In the genomic region with DNA sequence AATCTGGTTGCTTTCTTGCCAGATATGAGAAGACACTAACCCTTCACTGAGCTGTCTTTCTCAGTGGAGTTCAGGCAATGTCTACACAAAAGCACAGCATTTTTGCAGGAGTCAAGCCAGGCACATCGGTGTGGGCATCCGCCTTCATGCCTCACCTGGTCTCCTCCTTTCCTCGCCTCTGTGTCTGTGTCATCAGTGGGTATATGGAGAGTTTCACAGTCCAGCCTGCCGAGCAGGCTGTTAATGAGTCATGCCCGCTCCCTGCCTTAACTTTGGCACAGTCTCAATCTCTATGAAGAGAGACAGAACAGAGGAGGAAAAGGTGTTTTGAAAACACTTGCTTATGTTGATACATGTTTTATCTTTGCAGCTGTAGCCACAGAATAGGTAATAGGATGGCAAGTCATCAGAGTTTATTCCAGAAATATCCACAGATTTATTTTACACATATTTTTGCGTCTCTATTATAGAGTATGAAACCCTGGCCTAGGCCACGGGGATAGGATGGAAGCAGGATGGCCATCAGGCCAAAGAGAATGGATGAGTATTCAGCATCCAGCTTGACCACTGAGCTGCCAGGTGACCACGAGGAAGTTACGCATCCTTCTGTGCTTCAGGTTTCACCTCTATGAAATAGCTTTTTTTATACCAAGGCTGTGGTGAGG, we compare ENCODE assay signal across 9 cellular contexts. TPM values are rescaled to one million over a fixed set of nuclear protein-coding genes. Genes with fewer than 3 reads are reported as not detected.
DNase-seq lines count a peak whose midpoint lies in the region; ATAC-seq and TF ChIP-seq lines count a peak whose summit lies in the region.
"Had no signal": no experiment of that assay in that cellular context is flagged by ENCODE, and none has a peak within 500 bp of the region (broad histone marks: within the 10 kb centered on the region; RNA-seq: fewer than 3 reads in every experiment).

No MANE protein-coding gene starts in this region.

- TF ChIP-seq CTCF in Panc1 (IDR thresholded peaks at IDR 0.05), result no peak

- no peak overlapping the region for H3K9ac ChIP-seq in rectal smooth muscle tissue (ENCODE audit: low read length)

- H3K4me3 ChIP-seq in Panc1 (ENCODE audit: low read depth in 2 of 2, low read length in 2 of 2), result no peak overlapping the region
- no peak overlapping the region for H3K4me3 ChIP-seq in rectal smooth muscle tissue (ENCODE audit: low read length)

- DNase-seq in ELR (ENCODE audit: low read depth), result peak; percentile 77
- DNase-seq in Panc1 (ENCODE audit: low read depth, low spot score), result peak; percentile 30
- no peak for DNase-seq in effector CD8-positive, alpha-beta T cell (lab: John Stamatoyannopoulos, UW)
- DNase-seq: NCI-H187 had no signal

- POLR2A ChIA-PET in Panc1 (lab: Charles Lee), result no interaction called here

- in situ Hi-C loops in Panc1 (cut with HindIII; ENCODE audit: low pct_unique_long_range_greater_than_20kb, low sequenced_read_pairs), result no loop called here

- H3K4me1 ChIP-seq in Panc1 (ENCODE audit: control insufficient read depth, insufficient read depth, low read length), result no peaks in the 10 kb centered on the region
- peaks cover 10% of the 10 kb centered on the region for H3K4me1 ChIP-seq in rectal smooth muscle tissue (ENCODE audit: control insufficient read depth, insufficient read depth, low read length)

- no peak for TF ChIP-seq POLR2A in GM18505 (IDR thresholded peaks at IDR 0.05; ENCODE audit: borderline replicate concordance, extremely low read depth, insufficient read depth, insufficient read length)

- intact Hi-C loops in Panc1 (cut with micrococcal nuclease; ENCODE audit: unreplicated experiment), result no loop called here

- BruUV-seq in Panc1 (replicated peaks; lab: Mats Ljungman, UMichigan), result no TSS peak

- H3K27me3 ChIP-seq in Panc1 (ENCODE audit: control insufficient read depth, insufficient read depth, low read length) (no peaks in the 10 kb centered on the region), rectal smooth muscle tissue (ENCODE audit: control insufficient read depth, insufficient read depth, low read length) (no peaks in the 10 kb centered on the region)

- CTCF ChIA-PET in Panc1 (lab: Charles Lee), result no interaction called here

- H3K36me3 ChIP-seq in Panc1 (ENCODE audit: control insufficient read depth, insufficient read depth, low read length) (no peaks in the 10 kb centered on the region), rectal smooth muscle tissue (ENCODE audit: control insufficient read depth, insufficient read depth, low read length) (no peaks in the 10 kb centered on the region)

- ATAC-seq in Panc1 (peak; percentile 90), esophagus mucosa (peak; percentile 99), GM21515 (IDR thresholded peaks at IDR 0.05; ENCODE audit: unreplicated experiment) (no peak), GM18505 (IDR thresholded peaks at IDR 0.05; ENCODE audit: unreplicated experiment) (no peak), GM21786 (IDR thresholded peaks at IDR 0.05; ENCODE audit: unreplicated experiment) (no peak)

- no peaks in the 10 kb centered on the region for H3K9me3 ChIP-seq in Panc1 (ENCODE audit: control insufficient read depth, insufficient read depth, low read depth, low read length)

- no peak overlapping the region for H3K27ac ChIP-seq in Panc1 (ENCODE audit: low read length)
- peak overlapping the region; percentile 21 for H3K27ac ChIP-seq in rectal smooth muscle tissue (ENCODE audit: low read depth, low read length)

RNA-seq across cellular contexts. Expression of gene MAML3, which starts 32.8 kb away (rescaled TPM):
- 7.7 TPM for total RNA-seq in Panc1 (2021; ENCODE audit: unreplicated experiment)
- polyA plus RNA-seq in Panc1 (2012; ENCODE audit: insufficient read length), result 7.1 TPM
- 7.9 TPM for total RNA-seq in esophagus mucosa

Comparison
In these comparisons a context has a peak if more than half of its experiments do, and no peak if none do; other contexts are left out.
1. ATAC-seq: peak in Panc1 (single experiment) and esophagus mucosa (single experiment); none in GM21515 (single experiment), GM18505 (single experiment) and GM21786 (single experiment).